Comparison of ENCODE assay signal across 29 cellular contexts in genomic region chr17:39938140-39938869, GRCh38. TPM values are rescaled to one million over a fixed set of nuclear protein-coding genes. Genes with fewer than 3 reads are reported as not detected.
A peak's percentile ranks its signal among the peaks of the same experiment; 100 is the strongest.
DNase-seq lines count a peak whose midpoint lies in the region; ATAC-seq and TF ChIP-seq lines count a peak whose summit lies in the region.
"Had no signal": no experiment of that assay in that cellular context is flagged by ENCODE, and none has a peak within 500 bp of the region (broad histone marks: within the 10 kb centered on the region; RNA-seq: fewer than 3 reads in every experiment).

No MANE protein-coding gene starts in this region.

- H3K9me3 Mint-ChIP-seq in stimulated activated effector memory CD8-positive, alpha-beta T cell treated with anti-CD3 and anti-CD28 coated beads, Interleukin-12 subunit alpha, Interleukin-12 subunit beta, amount 100 ng/mL, for 72 hours = no peaks in the 10 kb centered on the region
- no peaks in the 10 kb centered on the region for H3K9me3 Mint-ChIP-seq in HFFc6
- H3K9me3 Mint-ChIP-seq: activated naive CD8-positive, alpha-beta T cell treated with anti-CD3 and anti-CD28 coated beads, Interleukin-2, amount 50 U/mL, for 24 hours; CD14-positive monocyte; nephron; T-helper 2 cell treated with Interferon-gamma antibody and Interleukin-4, amounts not matched to agents 5 μg/mL and 100 μg/mL, for 36 hours had no signal

- H3K27me3 Mint-ChIP-seq in T-helper 17 cell (peaks cover 7% of the 10 kb centered on the region), HFFc6 (ENCODE audit: insufficient read depth) (peaks cover 7% of the 10 kb centered on the region)
- H3K27me3 Mint-ChIP-seq: activated naive CD8-positive, alpha-beta T cell treated with anti-CD3 and anti-CD28 coated beads, Interleukin-2, amount 50 U/mL, for 24 hours had no signal

- H3K4me3 Mint-ChIP-seq in T-helper 17 cell (no peak overlapping the region), HFFc6 (no peak overlapping the region)
- no peak overlapping the region for H3K4me3 Mint-ChIP-seq in stimulated activated effector memory CD8-positive, alpha-beta T cell treated with anti-CD3 and anti-CD28 coated beads, Interleukin-12 subunit alpha, Interleukin-12 subunit beta, amount 100 ng/mL, for 72 hours
- H3K4me3 Mint-ChIP-seq: activated naive CD8-positive, alpha-beta T cell treated with anti-CD3 and anti-CD28 coated beads, Interleukin-2, amount 50 U/mL, for 24 hours; CD14-positive monocyte; nephron; T-helper 2 cell treated with Interferon-gamma antibody and Interleukin-4, amounts not matched to agents 5 μg/mL and 100 μg/mL, for 36 hours had no signal

- H3K27ac Mint-ChIP-seq in T-helper 17 cell = peak overlapping the region; percentile 91
- no peak overlapping the region for H3K27ac Mint-ChIP-seq in stimulated activated effector memory CD8-positive, alpha-beta T cell treated with anti-CD3 and anti-CD28 coated beads, Interleukin-12 subunit alpha, Interleukin-12 subunit beta, amount 100 ng/mL, for 72 hours
- no peak overlapping the region for H3K27ac Mint-ChIP-seq in HFFc6
- H3K27ac Mint-ChIP-seq: activated naive CD8-positive, alpha-beta T cell treated with anti-CD3 and anti-CD28 coated beads, Interleukin-2, amount 50 U/mL, for 24 hours; CD14-positive monocyte; T-helper 2 cell treated with Interferon-gamma antibody and Interleukin-4, amounts not matched to agents 5 μg/mL and 100 μg/mL, for 36 hours had no signal

- H3K4me1 Mint-ChIP-seq in T-helper 17 cell (peaks cover 11% of the 10 kb centered on the region), HFFc6 (ENCODE audit: low read depth) (peaks cover 29% of the 10 kb centered on the region)
- H3K4me1 Mint-ChIP-seq in stimulated activated effector memory CD8-positive, alpha-beta T cell treated with anti-CD3 and anti-CD28 coated beads, Interleukin-12 subunit alpha, Interleukin-12 subunit beta, amount 100 ng/mL, for 72 hours = peaks cover 22% of the 10 kb centered on the region

- TF ChIP-seq CTCF in GM12872 (IDR thresholded peaks at IDR 0.05; ENCODE audit: insufficient read depth, low read depth, low read length) (peak; percentile 22; the same call in 1 of the 3 replicates), HFFc6 (IDR thresholded peaks at IDR 0.05) (no peak)

- H3K9me3 ChIP-seq in T-helper 17 cell (ENCODE audit: control insufficient read depth, low read length, poor library complexity, severe bottlenecking) = no peaks in the 10 kb centered on the region
- H3K9me3 ChIP-seq: esophagus muscularis mucosa, heart left ventricle, lower lobe of right lung had no signal

- peak; percentile 68 for ATAC-seq in GM19463 (IDR thresholded peaks at IDR 0.05; ENCODE audit: unreplicated experiment)
- no peak for ATAC-seq in T-helper 17 cell
- ATAC-seq in stimulated activated effector memory CD8-positive, alpha-beta T cell treated with anti-CD3 and anti-CD28 coated beads, Interleukin-12 subunit alpha, Interleukin-12 subunit beta, amount 100 ng/mL, for 72 hours = peak; percentile 9
- no peak for ATAC-seq in HG02678 (IDR thresholded peaks at IDR 0.05; ENCODE audit: unreplicated experiment)
- ATAC-seq in stimulated activated naive CD8-positive, alpha-beta T cell treated with anti-CD3 and anti-CD28 coated beads, Interleukin-15, Interleukin-2, amounts not matched to agents 100 U/mL and 50 U/mL, for 24 hours = no peak
- ATAC-seq: activated naive CD8-positive, alpha-beta T cell treated with anti-CD3 and anti-CD28 coated beads, Interleukin-2, amount 50 U/mL, for 24 hours; foreskin keratinocyte; heart left ventricle; lower lobe of right lung had no signal

- H3K36me3 Mint-ChIP-seq in T-helper 17 cell (ENCODE audit: low read depth) (no peaks in the 10 kb centered on the region), HFFc6 (ENCODE audit: low read depth) (no peaks in the 10 kb centered on the region)
- no peaks in the 10 kb centered on the region for H3K36me3 Mint-ChIP-seq in stimulated activated effector memory CD8-positive, alpha-beta T cell treated with anti-CD3 and anti-CD28 coated beads, Interleukin-12 subunit alpha, Interleukin-12 subunit beta, amount 100 ng/mL, for 72 hours
- H3K36me3 Mint-ChIP-seq: CD14-positive monocyte had no signal

- DNase-seq in T-helper 17 cell (no peak), HFFc6 (no peak)
- no peak for DNase-seq in stimulated activated effector memory CD8-positive, alpha-beta T cell treated with anti-CD3 and anti-CD28 coated beads, Interleukin-12 subunit alpha, Interleukin-12 subunit beta, amount 100 ng/mL, for 72 hours (ENCODE audit: low spot score in 2 of 2)
- DNase-seq in stimulated activated naive CD8-positive, alpha-beta T cell treated with anti-CD3 and anti-CD28 coated beads, Interleukin-15, Interleukin-2, amounts not matched to agents 100 U/mL and 50 U/mL, for 24 hours = no peak
- DNase-seq: activated CD4-positive, alpha-beta T cell treated with anti-CD3 and anti-CD28 coated beads for 4 hours; activated gamma-delta T cell treated with Interleukin-2 at 50 U/mL for 16 hours; activated naive CD8-positive, alpha-beta T cell treated with anti-CD3 and anti-CD28 coated beads, Interleukin-2, amount 50 U/mL, for 24 hours; central memory CD4-positive, alpha-beta T cell; foreskin keratinocyte; kidney; lower lobe of right lung; MM.1S; NCI-H1417 treated with DMSO at 0.1 percent for 48 hours; NCI-H2107; OCI-M1; stimulated activated CD4-positive, alpha-beta T cell treated with anti-CD3 and anti-CD28 coated beads, Interleukin-1b, Interleukin-23, amount 100 ng/mL, for 48 hours had no signal

RNA-seq across cellular contexts. Expression of gene LRRC3C, which starts 10.8 kb away (rescaled TPM):
- total RNA-seq in T-helper 17 cell = not detected
- not detected for total RNA-seq in HFFc6 (2021; fragmentation: NEBNext Ultra II Directional; extraction: Animal tissue kit (Norgen Biotek cat#: 25700))
- total RNA-seq: esophagus muscularis mucosa, foreskin keratinocyte, heart left ventricle, kidney, lower lobe of right lung, mononuclear cell, NCI-H460, osteocyte, smooth muscle cell, ureter had no signal

RNA-seq across cellular contexts. Expression of gene ORMDL3, which starts 10.9 kb away (rescaled TPM):
- 10 to 100 TPM; 76.0 to 88.9 TPM for total RNA-seq in T-helper 17 cell
- 10 to 100 TPM; 39.0 to 63.9 (median 49.9) TPM for total RNA-seq in HFFc6 (2021; fragmentation: NEBNext Ultra II Directional; extraction: Animal tissue kit (Norgen Biotek cat#: 25700))

RNA-seq across cellular contexts. Expression of gene GSDMB, which starts 19.9 kb away (rescaled TPM):
- 10 to 100 TPM; 17.2 to 28.6 TPM for total RNA-seq in T-helper 17 cell
- 1 to 10 TPM; 1.4 to 3.1 (median 2.3) TPM for total RNA-seq in HFFc6 (2021; fragmentation: NEBNext Ultra II Directional; extraction: Animal tissue kit (Norgen Biotek cat#: 25700))

RNA-seq across cellular contexts. Expression of gene GSDMA, which starts 24.5 kb away (rescaled TPM):
- under 1 TPM in 1 of 2 donors, not detected in 1; 0.26 TPM for total RNA-seq in T-helper 17 cell
- under 1 TPM; 0.11 to 0.43 (median 0.36) TPM for total RNA-seq in HFFc6 (2021; fragmentation: NEBNext Ultra II Directional; extraction: Animal tissue kit (Norgen Biotek cat#: 25700))
- total RNA-seq: NCI-H460, osteocyte had no signal

RNA-seq across cellular contexts. Expression of gene PSMD3, which starts 42.3 kb away (rescaled TPM):
- 10 to 100 TPM; 51.8 to 63.9 TPM for total RNA-seq in T-helper 17 cell
- total RNA-seq in HFFc6 (2021; fragmentation: NEBNext Ultra II Directional; extraction: Animal tissue kit (Norgen Biotek cat#: 25700)) = 100 to 1,000 TPM; 143 to 169 (median 160) TPM

Comparison
In these comparisons a context has a peak if more than half of its experiments do, and no peak if none do; other contexts are left out.
1. ATAC-seq: peak in GM19463 (single experiment) and stimulated activated effector memory CD8-positive, alpha-beta T cell treated with anti-CD3 and anti-CD28 coated beads, Interleukin-12 subunit alpha, Interleukin-12 subunit beta, amount 100 ng/mL, for 72 hours (single experiment); none in T-helper 17 cell (single experiment), HG02678 (single experiment) and stimulated activated naive CD8-positive, alpha-beta T cell treated with anti-CD3 and anti-CD28 coated beads, Interleukin-15, Interleukin-2, amounts not matched to agents 100 U/mL and 50 U/mL, for 24 hours (single experiment).
2. RNA of gene GSDMB, which starts 19.9 kb away (total RNA-seq): 17.2 to 28.6 TPM in T-helper 17 cell; 1.4 to 3.1 TPM in HFFc6; every median in the first group is over 4 times any median in the second.